8 cellular contexts compared by ENCODE assay signal in the genomic region with DNA sequence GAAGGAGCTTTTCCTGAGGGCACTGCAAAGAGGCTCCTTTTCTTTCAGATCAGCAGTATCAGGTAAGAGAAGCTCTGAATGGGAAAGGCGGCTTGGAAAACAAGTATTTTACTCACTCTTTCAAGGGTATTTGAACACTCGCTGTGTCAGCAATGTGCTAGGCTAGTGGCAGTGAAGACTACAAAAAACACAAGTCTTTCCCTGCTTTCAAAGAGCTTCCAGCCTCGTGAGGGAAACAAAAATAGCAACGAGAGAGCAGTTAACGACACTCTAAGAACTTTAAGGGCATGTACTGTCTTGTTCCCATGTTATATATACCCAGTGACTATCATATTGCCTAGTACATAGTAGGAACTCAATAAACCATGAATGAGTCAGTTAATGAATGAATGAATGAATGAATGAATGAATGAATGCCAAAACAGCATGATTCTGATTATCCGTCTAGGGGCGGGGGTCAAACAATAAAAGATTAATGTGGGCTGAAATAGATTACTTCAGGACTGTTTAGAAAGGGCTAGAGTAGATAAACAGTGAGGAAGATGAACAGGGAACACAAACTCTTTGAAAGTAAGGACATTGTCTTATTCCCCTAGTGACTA. TPM values are rescaled to one million over a fixed set of nuclear protein-coding genes. Genes with fewer than 3 reads are reported as not detected.
DNase-seq lines count a peak whose midpoint lies in the region; TF ChIP-seq lines count a peak whose summit lies in the region.

No MANE protein-coding gene starts in this region.

- H3K4me1 ChIP-seq in HUES64 (ENCODE audit: insufficient read depth, low read length) (peaks cover 5% of the 10 kb centered on the region; the same call in 1 of the 2 replicates), duodenal mucosa (ENCODE audit: control insufficient read depth in 1 of 2, insufficient read depth in 2 of 2, low read length in 2 of 2) (peaks cover 4 to 11% of the 10 kb centered on the region in 2 donors)

- BruUV-seq in Calu3 (replicated peaks; lab: Mats Ljungman, UMichigan): no TSS peak

- H3K27me3 Mint-ChIP-seq in Calu3 (ENCODE audit: unreplicated experiment) (no peaks in the 10 kb centered on the region), nephron progenitor cell (ENCODE audit: low read depth, poor library complexity) (peaks cover 13% of the 10 kb centered on the region)

- DNase-seq in Calu3 (no peak), nephron progenitor cell (no peak), posterior cingulate gyrus (no peak), hypothalamus (lab: John Stamatoyannopoulos, UW) (no peak), iPS-NIHi7 (ENCODE audit: extremely low spot score) (no peak)
- no peak for DNase-seq in activated effector memory CD4-positive, alpha-beta T cell treated with anti-CD3 and anti-CD28 coated beads, Interleukin-2, amount 50 U/mL, for 16 hours

- H3K36me3 Mint-ChIP-seq in Calu3 (ENCODE audit: insufficient read depth, unreplicated experiment) (peaks cover 18% of the 10 kb centered on the region), nephron progenitor cell (ENCODE audit: low read depth) (no peaks in the 10 kb centered on the region)

- H3K4me3 ChIP-seq in HUES64 (ENCODE audit: low read length) (peak overlapping the region; percentile 65), duodenal mucosa (ENCODE audit: low read depth in 1 of 2, low read length in 2 of 2) (peak overlapping the region; percentile 66 to 77)

- H3K4me1 Mint-ChIP-seq in Calu3 (ENCODE audit: low read depth, unreplicated experiment) (no peaks in the 10 kb centered on the region), nephron progenitor cell (peaks cover 27% of the 10 kb centered on the region)

- H3K27ac Mint-ChIP-seq in Calu3 (ENCODE audit: unreplicated experiment) (peak overlapping the region; percentile 89), nephron progenitor cell (peak overlapping the region; percentile 50)

- no peaks in the 10 kb centered on the region for H3K27me3 ChIP-seq in HUES64 (ENCODE audit: insufficient read depth, low read length)
- H3K27me3 ChIP-seq in duodenal mucosa (ENCODE audit: control insufficient read depth in 1 of 2, insufficient read depth in 2 of 2, low read length in 2 of 2): no peaks in the 10 kb centered on the region

- H3K9ac ChIP-seq in HUES64 (ENCODE audit: low read depth, low read length): peak overlapping the region; percentile 26; the same call in 1 of the 2 replicates
- H3K9ac ChIP-seq in duodenal mucosa (ENCODE audit: low read depth in 1 of 2, low read length in 2 of 2): no peak overlapping the region

- H3K9me3 Mint-ChIP-seq in Calu3 (ENCODE audit: low read depth, unreplicated experiment): no peaks in the 10 kb centered on the region
- no peaks in the 10 kb centered on the region for H3K9me3 Mint-ChIP-seq in nephron progenitor cell

- TF ChIP-seq CTCF in Calu3 (IDR thresholded peaks at IDR 0.05; ENCODE audit: unreplicated experiment) (no peak), nephron progenitor cell (IDR thresholded peaks at IDR 0.05) (no peak)

- CTCF ChIA-PET in Calu3 (lab: Charles Lee): interaction anchor here (1.2 to 1.6 kb wide), 2 partner anchors 118 to 192 kb away, joined by 6 to 8 read pairs; no protein-coding TSS in a partner anchor

- intact Hi-C loops in Calu3 (cut with micrococcal nuclease; ENCODE audit: unreplicated experiment) (no loop called here), posterior cingulate gyrus (cut with DNase I) (no loop called here)

- no peak overlapping the region for H3K27ac ChIP-seq in HUES64 (ENCODE audit: low read depth, low read length)
- H3K27ac ChIP-seq in duodenal mucosa (ENCODE audit: low read depth, low read length): no peak overlapping the region

- WGBS in HUES64: 50% methylated on average over 7 of the region's 7 CpGs

- H3K4me3 Mint-ChIP-seq in Calu3 (ENCODE audit: low read depth, unreplicated experiment) (peak overlapping the region; percentile 76), nephron progenitor cell (peak overlapping the region; percentile 89)

- H3K9me3 ChIP-seq in HUES64 (ENCODE audit: insufficient read depth, low read depth, low read length) (no peaks in the 10 kb centered on the region), duodenal mucosa (ENCODE audit: control insufficient read depth in 1 of 2, low read length in 2 of 2) (no peaks in the 10 kb centered on the region)

- no peaks in the 10 kb centered on the region for H3K36me3 ChIP-seq in HUES64 (ENCODE audit: insufficient read depth, low read length)
- no peaks in the 10 kb centered on the region for H3K36me3 ChIP-seq in duodenal mucosa (ENCODE audit: control insufficient read depth in 1 of 2, insufficient read depth in 2 of 2, low read length in 2 of 2)

RNA-seq across cellular contexts. Expression of a gene that starts 14.2 kb away (rescaled TPM):
- 12.4 and 14.1 TPM in 2 replicates for total RNA-seq in Calu3 (2022)
- polyA plus RNA-seq in HUES64 (2013, experiment 1 of 2): 2.3 TPM
- polyA plus RNA-seq in HUES64 (2013, experiment 2 of 2): 2.0 TPM
